Comparison of ENCODE assay signal across 21 cellular contexts in genomic region chr1:46196609-46197008, GRCh38. TPM values are rescaled to one million over a fixed set of nuclear protein-coding genes. Genes with fewer than 3 reads are reported as not detected.
A peak's percentile ranks its signal among the peaks of the same experiment; 100 is the strongest.
DNase-seq lines count a peak whose midpoint lies in the region; ATAC-seq and TF ChIP-seq lines count a peak whose summit lies in the region.
"Had no signal": no experiment of that assay in that cellular context is flagged by ENCODE, and none has a peak within 500 bp of the region (broad histone marks: within the 10 kb centered on the region; RNA-seq: fewer than 3 reads in every experiment).

No MANE protein-coding gene starts in this region.

- peaks cover 7% of the 10 kb centered on the region; the same call in 1 of the 2 replicates for H3K4me1 ChIP-seq in IMR-90 (ENCODE audit: control insufficient read depth, insufficient read depth, low read length)
- H3K4me1 ChIP-seq in neural progenitor cell = peaks cover 7% of the 10 kb centered on the region
- H3K4me1 ChIP-seq in effector memory CD4-positive, alpha-beta T cell (ENCODE audit: control insufficient read depth, insufficient read depth, low read length, poor library complexity, severe bottlenecking) = peaks cover 7% of the 10 kb centered on the region

- H3K4me3 ChIP-seq in IMR-90 (ENCODE audit: insufficient read depth, low read depth, low read length) (no peak overlapping the region), neural progenitor cell (no peak overlapping the region)
- H3K4me3 ChIP-seq in effector memory CD4-positive, alpha-beta T cell (ENCODE audit: insufficient read depth, low read depth, low read length, poor library complexity, severe bottlenecking) = no peak overlapping the region

- H3K27ac ChIP-seq in IMR-90 (ENCODE audit: insufficient read depth, low read length) (no peak overlapping the region), neural progenitor cell (no peak overlapping the region)
- no peak overlapping the region for H3K27ac ChIP-seq in effector memory CD4-positive, alpha-beta T cell (ENCODE audit: insufficient read depth, low read length, poor library complexity, severe bottlenecking)

- peaks cover 26% of the 10 kb centered on the region for H3F3A ChIP-seq in neural progenitor cell (ENCODE audit: low read depth)

- no peaks in the 10 kb centered on the region for H3K27me3 Mint-ChIP-seq in activated CD4-positive, alpha-beta T cell treated with anti-CD3 and anti-CD28 coated beads, Interleukin-2, amount 10 ng/mL, durations not matched to agents 24 days and 14 days
- no peaks in the 10 kb centered on the region for H3K27me3 Mint-ChIP-seq in chondrocyte (ENCODE audit: low read depth)
- peaks cover 4% of the 10 kb centered on the region for H3K27me3 Mint-ChIP-seq in neural progenitor cell (ENCODE audit: insufficient read depth, low read depth)
- H3K27me3 Mint-ChIP-seq: IgD-negative memory B cell had no signal

- H3K36me3 ChIP-seq in IMR-90 (ENCODE audit: control insufficient read depth, insufficient read depth, low read length) (peaks cover 30% of the 10 kb centered on the region), neural progenitor cell (no peaks in the 10 kb centered on the region)
- peaks cover 38% of the 10 kb centered on the region for H3K36me3 ChIP-seq in effector memory CD4-positive, alpha-beta T cell (ENCODE audit: control insufficient read depth, insufficient read depth, low read length)

- POLR2A ChIA-PET in IMR-90 (lab: Charles Lee; ENCODE audit: unreplicated experiment) = no interaction called here

- TF ChIP-seq CTCF in IMR-90 (conservative IDR thresholded peaks at IDR 0.05; ENCODE audit: low read depth, low read length) (no peak), chondrocyte (IDR thresholded peaks at IDR 0.05) (no peak), neural progenitor cell (IDR thresholded peaks at IDR 0.05) (no peak)

- no TSS peak for BruUV-seq in IMR-90 (replicated peaks; lab: Mats Ljungman, UMichigan)

- no peak overlapping the region for H4K5ac ChIP-seq in IMR-90 (ENCODE audit: low read depth, low read length)

- H3K14ac ChIP-seq in IMR-90 (replicated peaks; ENCODE audit: low read depth, low read length) = no peak overlapping the region

- H3K4ac ChIP-seq in IMR-90 (ENCODE audit: low read depth, low read length) = no peak overlapping the region

- H3K18ac ChIP-seq in IMR-90 (ENCODE audit: low read depth, low read length) = no peak overlapping the region

- H4K91ac ChIP-seq in IMR-90 (ENCODE audit: insufficient read depth, low read depth, low read length) = no peak overlapping the region

- peaks cover 15% of the 10 kb centered on the region for H3K4me1 Mint-ChIP-seq in activated CD4-positive, alpha-beta T cell treated with anti-CD3 and anti-CD28 coated beads, Interleukin-2, amount 10 ng/mL, durations not matched to agents 24 days and 14 days
- H3K4me1 Mint-ChIP-seq in chondrocyte (ENCODE audit: low read depth) (peaks cover 47% of the 10 kb centered on the region), neural progenitor cell (peaks cover 15% of the 10 kb centered on the region)

- peaks cover 11% of the 10 kb centered on the region for H3K79me2 ChIP-seq in neural progenitor cell (ENCODE audit: low read depth)

- intact Hi-C loops in activated CD4-positive, alpha-beta T cell treated with anti-CD3 and anti-CD28 coated beads, Interleukin-2, amount 10 ng/mL, durations not matched to agents 24 days and 14 days (cut with micrococcal nuclease) = loop anchor here (5.0 kb wide), 1 partner anchor 444 kb away; the partner anchor contains the start of gene IPP
- intact Hi-C loops in IMR-90 (cut with micrococcal nuclease) = no loop called here

- TF ChIP-seq RAD21 in IMR-90 (IDR thresholded peaks at IDR 0.05; ENCODE audit: low read length) = no peak

- no peak for TF ChIP-seq POLR2A in IMR-90 (IDR thresholded peaks at IDR 0.05; ENCODE audit: low read depth, low read length)

- H4K20me1 ChIP-seq in IMR-90 (ENCODE audit: insufficient read depth, low read length) (peaks cover 3% of the 10 kb centered on the region; the same call in 1 of the 2 replicates), neural progenitor cell (ENCODE audit: low read depth) (peaks cover 5% of the 10 kb centered on the region)

- no peak overlapping the region for H2BK5ac ChIP-seq in IMR-90 (ENCODE audit: low read depth, low read length, poor library complexity, severe bottlenecking)

- no peak overlapping the region for H4K8ac ChIP-seq in IMR-90 (ENCODE audit: low read depth in 2 of 2, low read length in 2 of 2)

- H3K9me3 ChIP-seq in IMR-90 (ENCODE audit: control insufficient read depth, insufficient read depth, low read length) (no peaks in the 10 kb centered on the region), neural progenitor cell (ENCODE audit: low read depth) (no peaks in the 10 kb centered on the region)
- no peaks in the 10 kb centered on the region for H3K9me3 ChIP-seq in effector memory CD4-positive, alpha-beta T cell (ENCODE audit: control insufficient read depth, low read length)
- H3K9me3 ChIP-seq: right atrium auricular region had no signal

- dilution Hi-C loops in IMR-90 (cut with HindIII; ENCODE audit: low sequenced_read_pairs, unreplicated experiment) = loop anchor here (25.0 kb wide), 1 partner anchor 159 kb away; no protein-coding TSS in a partner anchor

- H2BK20ac ChIP-seq in IMR-90 (ENCODE audit: low read depth, low read length) = no peak overlapping the region

- H3K27me3 ChIP-seq in IMR-90 (ENCODE audit: control insufficient read depth, insufficient read depth, low read length) (no peaks in the 10 kb centered on the region), neural progenitor cell (no peaks in the 10 kb centered on the region)
- H3K27me3 ChIP-seq in effector memory CD4-positive, alpha-beta T cell (replicated peaks; ENCODE audit: control insufficient read depth, insufficient read depth, low read length, poor library complexity, severe bottlenecking) = no peaks in the 10 kb centered on the region
- H3K27me3 ChIP-seq: right atrium auricular region had no signal

- peaks cover 24% of the 10 kb centered on the region for H3K36me3 Mint-ChIP-seq in activated CD4-positive, alpha-beta T cell treated with anti-CD3 and anti-CD28 coated beads, Interleukin-2, amount 10 ng/mL, durations not matched to agents 24 days and 14 days (ENCODE audit: low read depth)
- peaks cover 14% of the 10 kb centered on the region for H3K36me3 Mint-ChIP-seq in chondrocyte (ENCODE audit: low read depth)
- peaks cover 14% of the 10 kb centered on the region for H3K36me3 Mint-ChIP-seq in neural progenitor cell
- H3K36me3 Mint-ChIP-seq: IgD-negative memory B cell had no signal

- H2BK120ac ChIP-seq in IMR-90 (ENCODE audit: low read depth, low read length) = no peak overlapping the region

- H3K27ac Mint-ChIP-seq in activated CD4-positive, alpha-beta T cell treated with anti-CD3 and anti-CD28 coated beads, Interleukin-2, amount 10 ng/mL, durations not matched to agents 24 days and 14 days = peak overlapping the region; percentile 2
- H3K27ac Mint-ChIP-seq in chondrocyte (ENCODE audit: unreplicated experiment) = no peak overlapping the region
- no peak overlapping the region for H3K27ac Mint-ChIP-seq in neural progenitor cell
- H3K27ac Mint-ChIP-seq: GM23338 had no signal

- H2AK5ac ChIP-seq in IMR-90 (ENCODE audit: low read depth, low read length) = 0 out of 2 replicates have a peak overlapping the region, but pooled peaks have one; percentile 9

- H3K9me3 Mint-ChIP-seq in activated CD4-positive, alpha-beta T cell treated with anti-CD3 and anti-CD28 coated beads, Interleukin-2, amount 10 ng/mL, durations not matched to agents 24 days and 14 days = no peaks in the 10 kb centered on the region
- H3K9me3 Mint-ChIP-seq in chondrocyte (ENCODE audit: low read depth) = no peaks in the 10 kb centered on the region
- H3K9me3 Mint-ChIP-seq in neural progenitor cell = no peaks in the 10 kb centered on the region
- H3K9me3 Mint-ChIP-seq: GM23338, IgD-negative memory B cell had no signal

- 100% methylated on average over 1 of the region's 9 CpGs; no CpG with 5 or more reads in 1 of the 2 experiments for WGBS in IMR-90 (ENCODE audit: extremely low coverage in 2 of 2, insufficient read length in 1 of 2), 2 experiments

- H3K56ac ChIP-seq in IMR-90 (ENCODE audit: extremely low read depth, insufficient read depth, low read length) = no peak overlapping the region

- no peak for DNase-seq in activated CD4-positive, alpha-beta T cell treated with anti-CD3 and anti-CD28 coated beads, Interleukin-2, amount 10 ng/mL, durations not matched to agents 24 days and 14 days
- DNase-seq in activated CD4-positive, alpha-beta T cell treated with anti-CD3 and anti-CD28 coated beads for 48 hours = no peak
- no peak for DNase-seq in IMR-90
- DNase-seq in chondrocyte (ENCODE audit: low spot score) = no peak
- no peak for DNase-seq in neural progenitor cell (ENCODE audit: low spot score)
- no peak for DNase-seq in effector memory CD4-positive, alpha-beta T cell
- no peak for DNase-seq in NCI-H510A (lab: John Stamatoyannopoulos, UW)
- DNase-seq: ACHN; glutamatergic neuron; kidney glomerular epithelial cell; NCI-H1105 treated with DMSO at 0.1 percent for 48 hours; NCI-H2171 treated with DMSO at 0.1 percent for 48 hours; stimulated activated CD4-positive, alpha-beta T cell treated with anti-CD3 and anti-CD28 coated beads, Interleukin-2, amount 100 ng/mL, for 24 hours had no signal

- peaks cover 19% of the 10 kb centered on the region for H3K9me1 ChIP-seq in IMR-90 (ENCODE audit: insufficient read depth, low read length)

- no peak overlapping the region for H3K4me2 ChIP-seq in IMR-90 (ENCODE audit: low read depth, low read length)
- H3K4me2 ChIP-seq in neural progenitor cell = no peak overlapping the region

- H3K79me1 ChIP-seq in IMR-90 (ENCODE audit: low read depth in 1 of 2, low read length in 2 of 2) = peaks cover 14 to 46% of the 10 kb centered on the region in 2 experiments

- H3K23ac ChIP-seq in IMR-90 (ENCODE audit: low read depth, low read length) = 0 out of 2 replicates have a peak overlapping the region, but pooled peaks have one; percentile 0

- no peak overlapping the region for H3K9ac ChIP-seq in IMR-90 (ENCODE audit: low read depth, low read length)
- no peak overlapping the region for H3K9ac ChIP-seq in neural progenitor cell

- H2AK9ac ChIP-seq in IMR-90 (replicated peaks; ENCODE audit: low read depth, low read length, poor library complexity) = peak overlapping the region; percentile 30

- ATAC-seq in IMR-90 (ENCODE audit: low read depth) (no peak), HG03196 (IDR thresholded peaks at IDR 0.05; ENCODE audit: unreplicated experiment) (no peak)
- ATAC-seq: GM23338 had no signal

- CTCF ChIA-PET in IMR-90 (lab: Yijun Ruan, JAX) = interaction anchor here (0.6 kb wide), 1 partner anchor 13 kb away, joined by 3 read pairs; no protein-coding TSS in a partner anchor

- peak overlapping the region; percentile 89 for H3K4me3 Mint-ChIP-seq in activated CD4-positive, alpha-beta T cell treated with anti-CD3 and anti-CD28 coated beads, Interleukin-2, amount 10 ng/mL, durations not matched to agents 24 days and 14 days
- H3K4me3 Mint-ChIP-seq in chondrocyte (ENCODE audit: unreplicated experiment) (peak overlapping the region; percentile 77), neural progenitor cell (peak overlapping the region; percentile 88)

- in situ Hi-C loops in IMR-90 (cut with MboI; ENCODE audit: low sequenced_read_pairs) = no loop called here

- H2AFZ ChIP-seq in IMR-90 (replicated peaks; ENCODE audit: low read length, poor library complexity) = no peak overlapping the region
- no peak overlapping the region for H2AFZ ChIP-seq in neural progenitor cell (replicated peaks)
- H2AFZ ChIP-seq: GM23338 had no signal

- no peak overlapping the region for H2BK15ac ChIP-seq in IMR-90 (ENCODE audit: low read depth, low read length)

RNA-seq across cellular contexts. Expression of gene POMGNT1, which starts 1.6 kb away (rescaled TPM):
- 75.1 and 83.0 TPM in 2 replicates for total RNA-seq in activated CD4-positive, alpha-beta T cell treated with anti-CD3 and anti-CD28 coated beads, Interleukin-2, amount 10 ng/mL, durations not matched to agents 24 days and 14 days
- total RNA-seq in IMR-90 (2012; rRNA removed) (45.3 and 54.8 TPM in 2 replicates), chondrocyte (84.9 to 104 TPM (median 89.1 TPM) in 3 replicates), neural progenitor cell (ENCODE audit: low replicate concordance) (55.7 and 73.4 TPM in 2 replicates)
- polyA plus RNA-seq in IMR-90 (2012; rRNA removed) = 65.3 and 65.8 TPM in 2 replicates
- 44.6 and 61.9 TPM in 2 replicates for polyA plus RNA-seq in IMR-90 (2012; cell fraction: cytosol; rRNA removed)
- polyA plus RNA-seq in IMR-90 (2012; cell fraction: nucleus; rRNA removed; ENCODE audit: low replicate concordance) = 135 and 140 TPM in 2 replicates

RNA-seq across cellular contexts. Expression of gene LURAP1, which starts 6.5 kb away (rescaled TPM):
- 0.12 and 0.21 TPM in 2 replicates for total RNA-seq in activated CD4-positive, alpha-beta T cell treated with anti-CD3 and anti-CD28 coated beads, Interleukin-2, amount 10 ng/mL, durations not matched to agents 24 days and 14 days
- total RNA-seq in IMR-90 (2012; rRNA removed) = 2.5 TPM in 2 replicates
- 2.5 and 2.9 TPM in 2 replicates for polyA plus RNA-seq in IMR-90 (2012; rRNA removed)
- polyA plus RNA-seq in IMR-90 (2012; cell fraction: cytosol; rRNA removed) = 2.5 and 4.7 TPM in 2 replicates
- polyA plus RNA-seq in IMR-90 (2012; cell fraction: nucleus; rRNA removed; ENCODE audit: low replicate concordance) = 3.3 and 3.6 TPM in 2 replicates
- 3.8 to 4.1 TPM (median 4.0 TPM) in 3 replicates for total RNA-seq in chondrocyte
- 4.0 and 6.2 TPM in 2 replicates for total RNA-seq in neural progenitor cell (ENCODE audit: low replicate concordance)
- polyA plus RNA-seq: IgD-negative memory B cell had no signal

RNA-seq across cellular contexts. Expression of gene P3R3URF, which starts 20.3 kb away (rescaled TPM):
- total RNA-seq in activated CD4-positive, alpha-beta T cell treated with anti-CD3 and anti-CD28 coated beads, Interleukin-2, amount 10 ng/mL, durations not matched to agents 24 days and 14 days = not detected in 2 replicates
- total RNA-seq in IMR-90 (2012; rRNA removed) = not detected in 2 replicates
- polyA plus RNA-seq in IMR-90 (2012; rRNA removed) = not detected in 2 replicates
- not detected in 2 replicates for polyA plus RNA-seq in IMR-90 (2012; cell fraction: cytosol; rRNA removed)
- polyA plus RNA-seq in IMR-90 (2012; cell fraction: nucleus; rRNA removed; ENCODE audit: low replicate concordance) = not detected in 2 replicates
- total RNA-seq in chondrocyte = not detected in 3 replicates
- not detected in 2 replicates for total RNA-seq in neural progenitor cell (ENCODE audit: low replicate concordance)
- total RNA-seq: epithelial cell of proximal tubule, GM23338, myocyte, right atrium auricular region, urinary bladder had no signal
- polyA plus RNA-seq: adipose tissue, GM23338, IgD-negative memory B cell, urinary bladder had no signal

RNA-seq across cellular contexts. Expression of gene TSPAN1, which starts 21.7 kb away (rescaled TPM):
- total RNA-seq in activated CD4-positive, alpha-beta T cell treated with anti-CD3 and anti-CD28 coated beads, Interleukin-2, amount 10 ng/mL, durations not matched to agents 24 days and 14 days = not detected in 2 replicates
- total RNA-seq in IMR-90 (2012; rRNA removed) = 0.18 TPM in 1 of 2 replicates, not detected in the other
- 0.82 and 0.89 TPM in 2 replicates for polyA plus RNA-seq in IMR-90 (2012; rRNA removed)
- polyA plus RNA-seq in IMR-90 (2012; cell fraction: cytosol; rRNA removed) = 0.08 and 0.44 TPM in 2 replicates
- polyA plus RNA-seq in IMR-90 (2012; cell fraction: nucleus; rRNA removed; ENCODE audit: low replicate concordance) = 0.55 and 1.1 TPM in 2 replicates
- 1.4 to 2.1 TPM (median 1.6 TPM) in 3 replicates for total RNA-seq in chondrocyte
- total RNA-seq in neural progenitor cell (ENCODE audit: low replicate concordance) = not detected in 2 replicates
- total RNA-seq: GM23338 had no signal
- polyA plus RNA-seq: GM23338, IgD-negative memory B cell had no signal

RNA-seq across cellular contexts. Expression of gene RAD54L, which starts 51.0 kb away (rescaled TPM):
- 55.5 and 59.6 TPM in 2 replicates for total RNA-seq in activated CD4-positive, alpha-beta T cell treated with anti-CD3 and anti-CD28 coated beads, Interleukin-2, amount 10 ng/mL, durations not matched to agents 24 days and 14 days
- total RNA-seq in IMR-90 (2012; rRNA removed) = 4.7 and 4.8 TPM in 2 replicates
- polyA plus RNA-seq in IMR-90 (2012; rRNA removed) = 10.6 and 10.7 TPM in 2 replicates
- polyA plus RNA-seq in IMR-90 (2012; cell fraction: cytosol; rRNA removed) = 4.1 and 9.9 TPM in 2 replicates
- 20.5 and 33.8 TPM in 2 replicates for polyA plus RNA-seq in IMR-90 (2012; cell fraction: nucleus; rRNA removed; ENCODE audit: low replicate concordance)
- 2.6 to 9.9 TPM (median 2.7 TPM) in 3 replicates for total RNA-seq in chondrocyte
- total RNA-seq in neural progenitor cell (ENCODE audit: low replicate concordance) = 22.2 and 38.2 TPM in 2 replicates
- total RNA-seq: right atrium auricular region had no signal
